32 cellular contexts compared by ENCODE assay signal in the genomic region with DNA sequence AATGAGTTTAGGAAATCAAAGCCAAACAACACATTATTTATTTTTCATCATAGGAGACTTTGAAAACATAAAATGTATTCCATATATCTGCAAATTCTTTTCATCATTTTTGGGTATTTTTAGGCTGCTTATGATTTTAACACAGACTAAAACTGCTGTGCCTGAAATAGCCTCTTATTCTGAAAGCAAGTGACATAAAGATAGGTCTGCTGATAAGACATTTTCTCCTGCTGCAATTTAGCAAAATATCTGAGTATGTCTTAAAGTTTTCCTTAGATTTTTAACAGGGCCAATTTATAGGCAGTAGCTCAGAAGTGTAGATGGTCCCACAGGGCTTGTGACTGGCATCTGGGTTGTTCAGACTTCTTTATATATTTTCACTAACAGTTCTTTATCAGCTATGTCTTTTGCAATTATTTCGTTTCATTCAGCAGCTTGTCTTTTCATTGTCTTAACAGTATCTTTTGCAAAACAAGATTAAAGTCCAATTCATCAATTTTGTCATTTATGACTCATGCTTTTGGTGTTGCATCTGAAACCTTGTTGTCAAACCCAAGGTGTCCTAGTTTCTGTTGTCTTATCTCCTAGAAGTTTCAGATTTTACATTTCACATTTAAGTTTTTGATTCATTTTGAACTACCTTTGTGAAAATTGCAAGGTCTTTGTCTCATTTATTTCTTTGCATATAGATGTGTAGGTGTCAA. TPM values are rescaled to one million over a fixed set of nuclear protein-coding genes. Genes with fewer than 3 reads are reported as not detected.
A peak's percentile ranks its signal among the peaks of the same experiment; 100 is the strongest.
DNase-seq lines count a peak whose midpoint lies in the region; ATAC-seq and TF ChIP-seq lines count a peak whose summit lies in the region.
"Had no signal": no experiment of that assay in that cellular context is flagged by ENCODE, and none has a peak within 500 bp of the region (broad histone marks: within the 10 kb centered on the region; RNA-seq: fewer than 3 reads in every experiment).

No MANE protein-coding gene starts in this region.

- no peaks in the 10 kb centered on the region for H3K4me1 ChIP-seq in A673 (ENCODE audit: insufficient read depth, low read length, poor library complexity, severe bottlenecking)
- H3K4me1 ChIP-seq: prostate gland had no signal

- H3K27ac ChIP-seq in A673 (ENCODE audit: low read depth, low read length, poor library complexity, severe bottlenecking) = no peak overlapping the region
- H3K27ac ChIP-seq: 22Rv1, HL-60, prostate gland, SJSA1, testis had no signal

- no peak overlapping the region for H3K4me3 ChIP-seq in A673 (ENCODE audit: low read depth, low read length, poor library complexity, severe bottlenecking)
- H3K4me3 ChIP-seq: Peyer's patch, prostate gland, SJSA1, testis had no signal

- peak; percentile 15 for DNase-seq in NOMO-1 treated with DMSO at 0.1 percent for 48 hours (lab: John Stamatoyannopoulos, UW; ENCODE audit: unreplicated experiment)
- no peak for DNase-seq in NOMO-1 treated with dmso at 0.1 percent for 144 hours (lab: John Stamatoyannopoulos, UW; ENCODE audit: unreplicated experiment)
- no peak for DNase-seq in T-helper 2 cell treated with Interferon-gamma antibody and Interleukin-4, amounts not matched to agents 5 μg/mL and 100 μg/mL, for 36 hours (ENCODE audit: low spot score)
- DNase-seq in memory B cell (ENCODE audit: low spot score in 2 of 2) = no peak
- DNase-seq in A673 (ENCODE audit: low spot score) = no peak
- DNase-seq in hepatic stellate cell (ENCODE audit: low spot score) = no peak
- DNase-seq in epidermal melanocyte (ENCODE audit: insufficient read length, low spot score) = no peak
- DNase-seq: activated CD4-positive, alpha-beta T cell treated with anti-CD3 and anti-CD28 coated beads, Interleukin-2, amount 50 U/mL, for 48 hours; activated naive CD8-positive, alpha-beta T cell treated with anti-CD3 and anti-CD28 coated beads, Interleukin-2, amount 10 ng/mL, durations not matched to agents 7 days and 5 days; DMS53; islet precursor cell; midbrain; naive thymus-derived CD8-positive, alpha-beta T cell; NCI-H1092; NCI-H187; NCI-H2171 treated with DMSO at 0.1 percent for 48 hours; NCI-H526; nucleus accumbens; Peyer's patch; stimulated activated CD4-positive, alpha-beta T cell treated with anti-CD3 and anti-CD28 coated beads, Interleukin-4, amount 100 ng/mL, for 4 hours; stimulated activated naive CD4-positive, alpha-beta T cell; T-cell; testis had no signal

- H3K27me3 Mint-ChIP-seq in T-helper 2 cell treated with Interferon-gamma antibody and Interleukin-4, amounts not matched to agents 5 μg/mL and 100 μg/mL, for 36 hours (ENCODE audit: low read depth) = no peaks in the 10 kb centered on the region
- H3K27me3 Mint-ChIP-seq in memory B cell = peaks cover 2% of the 10 kb centered on the region
- H3K27me3 Mint-ChIP-seq: activated naive CD8-positive, alpha-beta T cell treated with anti-CD3 and anti-CD28 coated beads, Interleukin-2, amount 10 ng/mL, durations not matched to agents 7 days and 5 days had no signal

- H3K9me3 Mint-ChIP-seq in T-helper 2 cell treated with Interferon-gamma antibody and Interleukin-4, amounts not matched to agents 5 μg/mL and 100 μg/mL, for 36 hours = peaks cover 6% of the 10 kb centered on the region
- no peaks in the 10 kb centered on the region for H3K9me3 Mint-ChIP-seq in memory B cell
- H3K9me3 Mint-ChIP-seq: T-cell had no signal

- H3K27me3 ChIP-seq in A673 (replicated peaks; ENCODE audit: insufficient read depth, low read depth, low read length, poor library complexity) = peaks cover 35% of the 10 kb centered on the region
- H3K27me3 ChIP-seq: Peyer's patch, SJSA1, testis had no signal

- H3K36me3 Mint-ChIP-seq in T-helper 2 cell treated with Interferon-gamma antibody and Interleukin-4, amounts not matched to agents 5 μg/mL and 100 μg/mL, for 36 hours (ENCODE audit: low read depth) = peaks cover 19% of the 10 kb centered on the region
- H3K36me3 Mint-ChIP-seq in memory B cell = peaks cover under 1% of the 10 kb centered on the region

- no peak for TF ChIP-seq CTCF in A673 (conservative IDR thresholded peaks at IDR 0.05; ENCODE audit: low read depth, low read length)

- peak overlapping the region; percentile 36 for H3K4me3 Mint-ChIP-seq in T-helper 2 cell treated with Interferon-gamma antibody and Interleukin-4, amounts not matched to agents 5 μg/mL and 100 μg/mL, for 36 hours
- H3K4me3 Mint-ChIP-seq in memory B cell = no peak overlapping the region
- H3K4me3 Mint-ChIP-seq: activated naive CD8-positive, alpha-beta T cell treated with anti-CD3 and anti-CD28 coated beads, Interleukin-2, amount 10 ng/mL, durations not matched to agents 7 days and 5 days had no signal

- intact Hi-C loops in A673 (cut with micrococcal nuclease; ENCODE audit: unreplicated experiment) = no loop called here

- no peaks in the 10 kb centered on the region for H3K9me3 ChIP-seq in A673 (ENCODE audit: low read depth, low read length, poor library complexity, severe bottlenecking)
- H3K9me3 ChIP-seq: Peyer's patch, prostate gland, SJSA1, testis had no signal

- no TSS peak for BruUV-seq in A673 (replicated peaks; lab: Mats Ljungman, UMichigan)

- peaks cover 44% of the 10 kb centered on the region for H3K4me1 Mint-ChIP-seq in T-helper 2 cell treated with Interferon-gamma antibody and Interleukin-4, amounts not matched to agents 5 μg/mL and 100 μg/mL, for 36 hours (ENCODE audit: low read depth)
- H3K4me1 Mint-ChIP-seq in memory B cell = peaks cover 30% of the 10 kb centered on the region

- POLR2A ChIA-PET in A673 (lab: Charles Lee; ENCODE audit: low non-redundant PET) = no interaction called here

- H3K36me3 ChIP-seq in A673 (ENCODE audit: insufficient read depth, low read length, poor library complexity, severe bottlenecking) = no peaks in the 10 kb centered on the region
- H3K36me3 ChIP-seq: Peyer's patch, prostate gland had no signal

- H3K27ac Mint-ChIP-seq in T-helper 2 cell treated with Interferon-gamma antibody and Interleukin-4, amounts not matched to agents 5 μg/mL and 100 μg/mL, for 36 hours = peak overlapping the region; percentile 50
- H3K27ac Mint-ChIP-seq in memory B cell = peak overlapping the region; percentile 87

- ATAC-seq in GM18867 (IDR thresholded peaks at IDR 0.05; ENCODE audit: unreplicated experiment) (peak; percentile 15), memory B cell (ENCODE audit: low read depth) (no peak)
- ATAC-seq: naive thymus-derived CD8-positive, alpha-beta T cell; T-cell had no signal

- CTCF ChIA-PET in A673 (lab: Charles Lee) = interaction anchor here (0.6 kb wide), 1 partner anchor 65 kb away, joined by 9 read pairs; no protein-coding TSS in a partner anchor

RNA-seq across cellular contexts. Expression of gene ZNF124, which starts 41.2 kb away (rescaled TPM):
- 34.7 TPM in 2 replicates for total RNA-seq in A673 (2021)

RNA-seq across cellular contexts. Expression of gene VN1R5, which starts 42.8 kb away (rescaled TPM):
- total RNA-seq in A673 (2021) = not detected in 2 replicates
- total RNA-seq: activated naive CD8-positive, alpha-beta T cell treated with anti-CD3 and anti-CD28 coated beads, Interleukin-2, amount 10 ng/mL, durations not matched to agents 7 days and 5 days; dermis microvascular lymphatic vessel endothelial cell; glomerular endothelial cell; LHCN-M2; liver; naive thymus-derived CD8-positive, alpha-beta T cell; Peyer's patch; SJSA1; T-cell; testis had no signal
